Comparison of ENCODE assay signal across 1 cellular context in genomic region chr12:22687677-22688076, GRCh38.
TF ChIP-seq lines count a peak whose summit lies in the region.

No MANE protein-coding gene starts in this region.

TF ChIP-seq in GM12878, 131 proteins besides CTCF, POLR2A, EP300 and RAD21 (continued from another document):
- TF ChIP-seq MLLT1 (IDR thresholded peaks at IDR 0.05), result 0 out of 2 replicates have a peak, but pooled peaks have one; percentile 42
- no peak for TF ChIP-seq SIX5 (IDR thresholded peaks at IDR 0.05; ENCODE audit: low read depth, low read length, severe bottlenecking)
